In genomic region chr6:150004101-150004782, GRCh38 we compare ENCODE assay signal across 8 cellular contexts. TPM values are rescaled to one million over a fixed set of nuclear protein-coding genes. Genes with fewer than 3 reads are reported as not detected.
A peak's percentile ranks its signal among the peaks of the same experiment; 100 is the strongest.
DNase-seq lines count a peak whose midpoint lies in the region; ATAC-seq, FAIRE-seq and TF ChIP-seq lines count a peak whose summit lies in the region.

No MANE protein-coding gene starts in this region.

- peak; percentile 14 for ATAC-seq in HG02759 (IDR thresholded peaks at IDR 0.05; ENCODE audit: unreplicated experiment)

- DNase-seq in GM18507 (ENCODE audit: extremely low spot score, insufficient read length, low read depth) (no peak), fibroblast of lung (ENCODE audit: low read depth in 2 of 2) (no peak), sigmoid colon (no peak), GF-D8 (lab: John Stamatoyannopoulos, UW) (no peak), amygdala (lab: John Stamatoyannopoulos, UW) (no peak), DMS114 treated with DMSO at 0.1 percent for 48 hours (lab: John Stamatoyannopoulos, UW; ENCODE audit: unreplicated experiment) (no peak)
- no peak for DNase-seq in T-helper 2 cell treated with Interferon-gamma antibody and Interleukin-4, amounts not matched to agents 5 μg/mL and 100 μg/mL, for 36 hours (ENCODE audit: low spot score)

- H3K4me1 ChIP-seq in fibroblast of lung (ENCODE audit: control insufficient read depth, extremely low read depth, insufficient read depth, low read length): no peaks in the 10 kb centered on the region
- peaks cover 0 to 17% (median 15%) of the 10 kb centered on the region in 4 donors for H3K4me1 ChIP-seq in sigmoid colon

- peak overlapping the region; percentile 99 for H3K4me2 ChIP-seq in fibroblast of lung (ENCODE audit: extremely low read depth, insufficient read depth, low read length)

- intact Hi-C loops in sigmoid colon (cut with DNase I): no loop called here

- H4K20me1 ChIP-seq in fibroblast of lung (ENCODE audit: control insufficient read depth, extremely low read depth, insufficient read depth, low read length): no peaks in the 10 kb centered on the region

- H3K4me3 ChIP-seq in fibroblast of lung (replicated peaks in 1 of 4; ENCODE audit: control extremely low read depth in 1 of 4, insufficient read depth in 1 of 4, low read depth in 3 of 4, low read length in 4 of 4) (peak overlapping the region in 3 of 4 experiments; percentile 43 to 68 (median 65)), sigmoid colon (peak overlapping the region; percentile 32 to 66 (median 54))

- H3K27ac ChIP-seq in fibroblast of lung (ENCODE audit: insufficient read depth, low read length): no peak overlapping the region
- H3K27ac ChIP-seq in sigmoid colon: no peak overlapping the region

- peak overlapping the region; percentile 93 for H3K4me3 Mint-ChIP-seq in T-helper 2 cell treated with Interferon-gamma antibody and Interleukin-4, amounts not matched to agents 5 μg/mL and 100 μg/mL, for 36 hours

- H3K36me3 ChIP-seq in fibroblast of lung (ENCODE audit: control insufficient read depth, insufficient read depth, low read length) (no peaks in the 10 kb centered on the region), sigmoid colon (no peaks in the 10 kb centered on the region)

- peaks cover 29% of the 10 kb centered on the region for H3K27me3 Mint-ChIP-seq in T-helper 2 cell treated with Interferon-gamma antibody and Interleukin-4, amounts not matched to agents 5 μg/mL and 100 μg/mL, for 36 hours (ENCODE audit: low read depth)

- H2AFZ ChIP-seq in fibroblast of lung (ENCODE audit: low read length): no peak overlapping the region

- H3K36me3 Mint-ChIP-seq in T-helper 2 cell treated with Interferon-gamma antibody and Interleukin-4, amounts not matched to agents 5 μg/mL and 100 μg/mL, for 36 hours (ENCODE audit: low read depth): peaks cover 4% of the 10 kb centered on the region

- TF ChIP-seq EP300 in sigmoid colon (IDR thresholded peaks at IDR 0.05): no peak

- no peak for TF ChIP-seq POLR2A in sigmoid colon (IDR thresholded peaks at IDR 0.05)

- peak; percentile 75 for FAIRE-seq in GM18507 (lab: Jason Lieb, UNC)

- H3K27ac Mint-ChIP-seq in T-helper 2 cell treated with Interferon-gamma antibody and Interleukin-4, amounts not matched to agents 5 μg/mL and 100 μg/mL, for 36 hours: peak overlapping the region; percentile 73

- no peaks in the 10 kb centered on the region for H3K79me2 ChIP-seq in fibroblast of lung (ENCODE audit: control insufficient read depth, insufficient read depth, low read length)

- peaks cover 4% of the 10 kb centered on the region for H3K9me3 Mint-ChIP-seq in T-helper 2 cell treated with Interferon-gamma antibody and Interleukin-4, amounts not matched to agents 5 μg/mL and 100 μg/mL, for 36 hours

- peaks cover 10% of the 10 kb centered on the region for H3K27me3 ChIP-seq in fibroblast of lung (ENCODE audit: control insufficient read depth, insufficient read depth, low read length)
- H3K27me3 ChIP-seq in sigmoid colon: peaks cover 0 to 92% (median 62%) of the 10 kb centered on the region in 3 donors

- no peak overlapping the region for H3K9ac ChIP-seq in fibroblast of lung (ENCODE audit: insufficient read depth, low read length)

- WGBS in sigmoid colon, 2 donors: 26 to 33% methylated on average over 14 of the region's 14 CpGs

- no peak for TF ChIP-seq CTCF in fibroblast of lung (conservative IDR thresholded peaks at IDR 0.05 in 1 of 2, IDR thresholded peaks at IDR 0.05 in 1 of 2; ENCODE audit: low read depth in 1 of 2, low read length in 2 of 2)
- TF ChIP-seq CTCF in sigmoid colon (IDR thresholded peaks at IDR 0.05): no peak

- H3K9me3 ChIP-seq in fibroblast of lung (ENCODE audit: control insufficient read depth, insufficient read depth, low read depth, low read length): no peaks in the 10 kb centered on the region
- H3K9me3 ChIP-seq in sigmoid colon: no peaks in the 10 kb centered on the region

- peaks cover 38% of the 10 kb centered on the region for H3K4me1 Mint-ChIP-seq in T-helper 2 cell treated with Interferon-gamma antibody and Interleukin-4, amounts not matched to agents 5 μg/mL and 100 μg/mL, for 36 hours (ENCODE audit: low read depth)

RNA-seq across cellular contexts. Expression of gene RAET1L, which starts 21.1 kb away (rescaled TPM):
- total RNA-seq in fibroblast of lung (not detected in 2 replicates), sigmoid colon (not detected)
- polyA plus RNA-seq in fibroblast of lung (not detected in 2 replicates), sigmoid colon (not detected)
- polyA plus RNA-seq in fibroblast of lung (2012): not detected in 2 replicates
- polyA minus RNA-seq in fibroblast of lung (ENCODE audit: low replicate concordance): not detected in 2 replicates

RNA-seq across cellular contexts. Expression of gene ULBP1, which starts 40.5 kb away (rescaled TPM):
- total RNA-seq in fibroblast of lung (0.26 and 0.83 TPM in 2 replicates), sigmoid colon (under 1 TPM in 1 of 4 donors, not detected in 3; 0.55 TPM)
- polyA plus RNA-seq in fibroblast of lung (1.1 and 2.1 TPM in 2 replicates), sigmoid colon (under 1 TPM in 1 of 3 donors, not detected in 2; 0.09 TPM)
- polyA plus RNA-seq in fibroblast of lung (2012): 0.89 and 1.5 TPM in 2 replicates
- 1.5 TPM in 1 of 2 replicates, not detected in the other for polyA minus RNA-seq in fibroblast of lung (ENCODE audit: low replicate concordance)
